Comparison of ENCODE assay signal across 19 cellular contexts in the genomic region with DNA sequence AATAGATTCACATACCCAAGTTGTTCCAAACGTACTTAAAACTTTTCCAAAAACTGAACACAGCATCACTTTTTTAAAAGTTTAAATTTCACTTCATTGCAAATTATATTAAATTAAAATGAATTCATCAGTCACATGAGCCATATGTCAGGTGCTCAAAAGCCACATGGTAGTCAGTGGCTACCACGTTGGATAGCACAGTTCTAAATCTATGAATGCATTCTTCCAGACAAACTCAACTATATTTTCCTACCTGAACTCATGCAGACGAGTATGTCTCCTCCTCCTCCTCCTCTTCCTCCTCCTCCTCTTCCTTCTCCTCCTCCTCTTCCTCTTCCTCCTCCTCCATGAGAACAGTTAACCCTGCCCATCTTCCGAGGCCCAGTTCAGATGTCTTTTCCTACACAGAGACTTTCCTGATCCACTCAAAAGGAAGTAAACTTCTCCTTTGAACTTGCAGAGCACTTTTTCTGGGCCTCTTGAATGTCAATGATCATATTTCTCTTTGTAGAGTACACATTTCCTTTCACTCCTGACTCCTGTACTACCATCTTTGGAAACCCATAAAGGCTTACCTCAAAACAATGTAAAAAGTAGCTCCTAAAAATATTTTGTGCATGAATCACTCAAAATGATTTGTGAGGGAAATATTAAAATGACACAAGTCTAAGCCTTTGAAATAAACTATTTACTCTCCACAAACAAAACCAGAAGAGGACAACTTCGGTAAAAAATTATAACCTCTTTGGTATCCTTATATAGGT.
DNase-seq lines count a peak whose midpoint lies in the region; TF ChIP-seq lines count a peak whose summit lies in the region.
"Had no signal": no experiment of that assay in that cellular context is flagged by ENCODE, and none has a peak within 500 bp of the region (broad histone marks: within the 10 kb centered on the region; RNA-seq: fewer than 3 reads in every experiment).

No MANE protein-coding gene starts in this region.

- peak overlapping the region; percentile 29; the same call in 1 of the 2 replicates for H3K4me3 ChIP-seq in ACC112 (ENCODE audit: low read depth, low read length)
- no peak overlapping the region for H3K4me3 ChIP-seq in adrenal gland
- H3K4me3 ChIP-seq: GM23338 had no signal

- CTCF ChIA-PET in RWPE1 (lab: Yijun Ruan, JAX) = interaction anchor here (0.6 kb wide), 1 partner anchor 28 kb away, joined by 5 read pairs; no protein-coding TSS in a partner anchor

- POLR2A ChIA-PET in RWPE1 (lab: Yijun Ruan, JAX; ENCODE audit: low non-redundant PET) = no interaction called here

- intact Hi-C loops in adrenal gland (cut with DNase I) = no loop called here

- 44 to 66% (median 60%) methylated on average over 5 of the region's 5 CpGs for WGBS in adrenal gland, 4 donors

- no peak for TF ChIP-seq POLR2A in adrenal gland (IDR thresholded peaks at IDR 0.05)

- no peaks in the 10 kb centered on the region for H3K9me3 ChIP-seq in adrenal gland (replicated peaks in 1 of 3)

- H3K36me3 ChIP-seq in ACC112 (ENCODE audit: insufficient read depth, low read length) (no peaks in the 10 kb centered on the region), adrenal gland (replicated peaks in 1 of 2) (no peaks in the 10 kb centered on the region)

- H3K27me3 ChIP-seq in ACC112 (ENCODE audit: insufficient read depth, low read length) (no peaks in the 10 kb centered on the region), adrenal gland (no peaks in the 10 kb centered on the region)

- peaks cover 64% of the 10 kb centered on the region for H3K4me1 ChIP-seq in ACC112 (ENCODE audit: control insufficient read depth, insufficient read depth, low read length, unreplicated experiment)
- no peaks in the 10 kb centered on the region for H3K4me1 ChIP-seq in adrenal gland (replicated peaks in 1 of 2)

- no peaks in the 10 kb centered on the region for H3K79me2 ChIP-seq in ACC112 (ENCODE audit: control insufficient read depth, insufficient read depth, low read length, unreplicated experiment)

- TF ChIP-seq CTCF in RWPE1 (conservative IDR thresholded peaks at IDR 0.05; ENCODE audit: low read depth) (no peak), adrenal gland (IDR thresholded peaks at IDR 0.05) (no peak)

- H3K27ac ChIP-seq in ACC112 (ENCODE audit: low read depth, low read length) (peak overlapping the region; percentile 77), RWPE1 (no peak overlapping the region), adrenal gland (no peak overlapping the region)

- DNase-seq in HCEC 1CT = peak; percentile 40
- peak; percentile 4 for DNase-seq in RWPE1 (ENCODE audit: low spot score)
- peak; percentile 34 for DNase-seq in iris pigment epithelial cell (ENCODE audit: low read depth)
- DNase-seq in adrenal gland = no peak
- DNase-seq in stimulated activated CD4-positive, alpha-beta T cell treated with anti-CD3 and anti-CD28 coated beads, Interleukin-4, amount 100 ng/mL, for 1 hour = no peak
- DNase-seq in HUDEP-2 (lab: John Stamatoyannopoulos, UW; ENCODE audit: unreplicated experiment in 76 of 76) = no peak
- DNase-seq in amniotic stem cell (lab: John Stamatoyannopoulos, UW) = no peak
- DNase-seq: Calu3; CD4-positive, alpha-beta T cell; DMS53; Kasumi-1; NCI-H1417 treated with DMSO at 0.1 percent for 48 hours; NCI-H1930; NCI-H2171; NCI-H446 treated with DMSO at 0.1 percent for 48 hours; NK-92 treated with Interleukin-12 subunit alpha and Interleukin-12 subunit beta, amount 100 ng/mL, for 24 hours; T-cell had no signal

- peak overlapping the region; percentile 73 for H2AFZ ChIP-seq in ACC112 (ENCODE audit: low read length, unreplicated experiment)
- H2AFZ ChIP-seq: GM23338 had no signal

Comparison
In these comparisons a context has a peak if more than half of its experiments do, and no peak if none do; other contexts are left out.
1. DNase-seq: peak in HCEC 1CT (single experiment), RWPE1 (single experiment) and iris pigment epithelial cell (single experiment); none in adrenal gland (0 of 7), stimulated activated CD4-positive, alpha-beta T cell treated with anti-CD3 and anti-CD28 coated beads, Interleukin-4, amount 100 ng/mL, for 1 hour (single experiment), HUDEP-2 (0 of 76) and amniotic stem cell (single experiment).